In the genomic region with DNA sequence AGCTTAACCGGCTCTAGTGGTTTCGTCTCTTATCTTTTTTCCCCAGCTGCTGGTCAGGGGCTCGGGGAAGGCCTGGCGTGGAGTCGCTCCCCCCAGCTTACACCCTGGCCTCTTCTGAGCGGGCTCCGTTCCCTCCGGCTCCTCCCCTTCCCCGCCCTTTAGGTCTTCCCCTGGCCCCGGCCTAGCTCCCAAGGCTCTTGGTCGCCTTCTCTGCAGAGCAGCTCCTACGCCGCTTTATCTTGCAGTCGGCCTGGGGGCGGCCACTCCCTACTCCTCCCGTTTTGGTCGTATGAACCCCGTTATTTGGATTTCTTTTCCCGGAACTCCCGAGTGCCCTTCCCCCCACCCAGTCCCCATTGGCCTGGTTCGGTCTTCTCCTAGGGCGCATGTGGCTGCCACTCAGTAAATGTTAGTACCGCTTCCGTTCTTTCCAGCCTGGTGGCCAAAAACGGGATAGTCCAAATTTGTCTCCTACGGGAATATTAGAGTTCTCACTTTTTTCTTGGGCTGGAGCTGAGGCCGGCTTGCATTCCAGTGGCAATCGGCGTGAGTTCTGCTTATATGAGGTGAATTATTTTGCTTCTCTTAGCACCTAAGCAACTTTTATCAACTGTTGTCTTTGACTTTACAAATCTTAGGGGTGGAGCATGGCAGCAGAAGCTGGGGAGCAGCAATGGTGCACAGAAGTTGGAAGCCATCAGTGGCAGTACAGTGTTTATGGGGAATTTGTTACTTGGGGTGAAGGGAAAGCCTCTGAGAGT, we compare ENCODE assay signal across 1 cellular context.
A peak's percentile ranks its signal among the peaks of the same experiment; 100 is the strongest.
TF ChIP-seq lines count a peak whose summit lies in the region.

No MANE protein-coding gene starts in this region.

TF ChIP-seq in K562, 482 proteins besides CTCF, POLR2A, EP300 and RAD21 (continues in another document):
- TF ChIP-seq SIN3B (IDR thresholded peaks at IDR 0.05; ENCODE audit: low read depth) (peak; percentile 7; the same call in 1 of the 2 replicates), NR4A1 (CRISPR knock-in tag; IDR thresholded peaks at IDR 0.05) (no peak), NR4A1 (tag; IDR thresholded peaks at IDR 0.05) (no peak), HMG20A (CRISPR knock-in tag; conservative IDR thresholded peaks at IDR 0.05) (no peak), MYC (IDR thresholded peaks at IDR 0.05; ENCODE audit: low read depth, low read length) (peak; percentile 96), MYC (CRISPR knock-in tag; IDR thresholded peaks at IDR 0.05; ENCODE audit: borderline replicate concordance, low read depth) (no peak; the same call in 1 of the 2 replicates), ZNF717 (CRISPR knock-in tag; IDR thresholded peaks at IDR 0.05) (no peak), GMEB1 (CRISPR knock-in tag; IDR thresholded peaks at IDR 0.05) (no peak), ZNF785 (CRISPR knock-in tag; IDR thresholded peaks at IDR 0.05) (0 out of 2 replicates have a peak, but pooled peaks have one; percentile 19), PRPF4 (IDR thresholded peaks at IDR 0.05; ENCODE audit: insufficient read depth, low read depth, low read length, poor library complexity, severe bottlenecking) (no peak), SMAD4 (CRISPR knock-in tag; conservative IDR thresholded peaks at IDR 0.05) (peak; percentile 72; the same call in 1 of the 2 replicates), SREBF2 (CRISPR knock-in tag; IDR thresholded peaks at IDR 0.05) (no peak), THRB (CRISPR knock-in tag; conservative IDR thresholded peaks at IDR 0.05) (peak; percentile 54; the same call in 1 of the 2 replicates), ZNF280B (CRISPR knock-in tag; IDR thresholded peaks at IDR 0.05) (no peak), GTF2E2 (tag; IDR thresholded peaks at IDR 0.05) (peak; percentile 9; the same call in 1 of the 2 replicates), CEBPG (CRISPR knock-in tag; IDR thresholded peaks at IDR 0.05) (peak; percentile 28; the same call in 1 of the 2 replicates), CEBPG (tag; conservative IDR thresholded peaks at IDR 0.05 in 1 of 2, IDR thresholded peaks at IDR 0.05 in 1 of 2) (no peak), CSDE1 (IDR thresholded peaks at IDR 0.05) (no peak), KAT2B (IDR thresholded peaks at IDR 0.05; ENCODE audit: low read depth, low read length) (no peak), KAT7 (CRISPR knock-in tag; IDR thresholded peaks at IDR 0.05; ENCODE audit: borderline replicate concordance) (peak; percentile 95; the same call in 1 of the 2 replicates), ZNF696 (CRISPR knock-in tag; conservative IDR thresholded peaks at IDR 0.05) (no peak), E2F8 (IDR thresholded peaks at IDR 0.05; ENCODE audit: low read depth, partially characterized antibody) (peak; percentile 32), CGGBP1 (CRISPR knock-in tag; IDR thresholded peaks at IDR 0.05) (0 out of 2 replicates have a peak, but pooled peaks have one; percentile 54), MIER1 (IDR thresholded peaks at IDR 0.05; ENCODE audit: low read depth) (peak; percentile 71; the same call in 1 of the 2 replicates), NFYB (IDR thresholded peaks at IDR 0.05; ENCODE audit: extremely low read depth, insufficient read length) (peak; percentile 14)
- TF ChIP-seq, protein P1, sequence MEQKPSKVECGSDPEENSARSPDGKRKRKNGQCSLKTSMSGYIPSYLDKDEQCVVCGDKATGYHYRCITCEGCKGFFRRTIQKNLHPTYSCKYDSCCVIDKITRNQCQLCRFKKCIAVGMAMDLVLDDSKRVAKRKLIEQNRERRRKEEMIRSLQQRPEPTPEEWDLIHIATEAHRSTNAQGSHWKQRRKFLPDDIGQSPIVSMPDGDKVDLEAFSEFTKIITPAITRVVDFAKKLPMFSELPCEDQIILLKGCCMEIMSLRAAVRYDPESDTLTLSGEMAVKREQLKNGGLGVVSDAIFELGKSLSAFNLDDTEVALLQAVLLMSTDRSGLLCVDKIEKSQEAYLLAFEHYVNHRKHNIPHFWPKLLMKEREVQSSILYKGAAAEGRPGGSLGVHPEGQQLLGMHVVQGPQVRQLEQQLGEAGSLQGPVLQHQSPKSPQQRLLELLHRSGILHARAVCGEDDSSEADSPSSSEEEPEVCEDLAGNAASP (IDR thresholded peaks at IDR 0.05) = no peak
- TF ChIP-seq, protein P2, sequence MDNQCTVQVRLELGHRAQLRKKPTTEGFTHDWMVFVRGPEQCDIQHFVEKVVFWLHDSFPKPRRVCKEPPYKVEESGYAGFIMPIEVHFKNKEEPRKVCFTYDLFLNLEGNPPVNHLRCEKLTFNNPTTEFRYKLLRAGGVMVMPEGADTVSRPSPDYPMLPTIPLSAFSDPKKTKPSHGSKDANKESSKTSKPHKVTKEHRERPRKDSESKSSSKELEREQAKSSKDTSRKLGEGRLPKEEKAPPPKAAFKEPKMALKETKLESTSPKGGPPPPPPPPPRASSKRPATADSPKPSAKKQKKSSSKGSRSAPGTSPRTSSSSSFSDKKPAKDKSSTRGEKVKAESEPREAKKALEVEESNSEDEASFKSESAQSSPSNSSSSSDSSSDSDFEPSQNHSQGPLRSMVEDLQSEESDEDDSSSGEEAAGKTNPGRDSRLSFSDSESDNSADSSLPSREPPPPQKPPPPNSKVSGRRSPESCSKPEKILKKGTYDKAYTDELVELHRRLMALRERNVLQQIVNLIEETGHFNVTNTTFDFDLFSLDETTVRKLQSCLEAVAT (IDR thresholded peaks at IDR 0.05) = peak; percentile 59 to 72; a peak in 2 of 4 replicates
- TF ChIP-seq, protein P3, sequence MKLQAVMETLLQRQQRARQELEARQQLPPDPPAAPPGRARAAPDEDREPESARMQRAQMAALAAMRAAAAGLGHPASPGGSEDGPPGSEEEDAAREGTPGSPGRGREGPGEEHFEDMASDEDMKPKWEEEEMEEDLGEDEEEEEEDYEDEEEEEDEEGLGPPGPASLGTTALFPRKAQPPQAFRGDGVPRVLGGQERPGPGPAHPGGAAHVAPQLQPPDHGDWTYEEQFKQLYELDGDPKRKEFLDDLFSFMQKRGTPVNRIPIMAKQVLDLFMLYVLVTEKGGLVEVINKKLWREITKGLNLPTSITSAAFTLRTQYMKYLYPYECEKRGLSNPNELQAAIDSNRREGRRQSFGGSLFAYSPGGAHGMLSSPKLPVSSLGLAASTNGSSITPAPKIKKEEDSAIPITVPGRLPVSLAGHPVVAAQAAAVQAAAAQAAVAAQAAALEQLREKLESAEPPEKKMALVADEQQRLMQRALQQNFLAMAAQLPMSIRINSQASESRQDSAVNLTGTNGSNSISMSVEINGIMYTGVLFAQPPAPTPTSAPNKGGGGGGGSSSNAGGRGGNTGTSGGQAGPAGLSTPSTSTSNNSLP (IDR thresholded peaks at IDR 0.05; ENCODE audit: borderline replicate concordance, low read depth, low read length) = no peak
- TF ChIP-seq, protein P4, sequence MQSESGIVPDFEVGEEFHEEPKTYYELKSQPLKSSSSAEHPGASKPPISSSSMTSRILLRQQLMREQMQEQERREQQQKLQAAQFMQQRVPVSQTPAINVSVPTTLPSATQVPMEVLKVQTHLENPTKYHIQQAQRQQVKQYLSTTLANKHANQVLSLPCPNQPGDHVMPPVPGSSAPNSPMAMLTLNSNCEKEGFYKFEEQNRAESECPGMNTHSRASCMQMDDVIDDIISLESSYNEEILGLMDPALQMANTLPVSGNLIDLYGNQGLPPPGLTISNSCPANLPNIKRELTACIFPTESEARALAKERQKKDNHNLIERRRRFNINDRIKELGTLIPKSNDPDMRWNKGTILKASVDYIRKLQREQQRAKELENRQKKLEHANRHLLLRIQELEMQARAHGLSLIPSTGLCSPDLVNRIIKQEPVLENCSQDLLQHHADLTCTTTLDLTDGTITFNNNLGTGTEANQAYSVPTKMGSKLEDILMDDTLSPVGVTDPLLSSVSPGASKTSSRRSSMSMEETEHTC (IDR thresholded peaks at IDR 0.05) = no peak
- TF ChIP-seq, protein P5, sequence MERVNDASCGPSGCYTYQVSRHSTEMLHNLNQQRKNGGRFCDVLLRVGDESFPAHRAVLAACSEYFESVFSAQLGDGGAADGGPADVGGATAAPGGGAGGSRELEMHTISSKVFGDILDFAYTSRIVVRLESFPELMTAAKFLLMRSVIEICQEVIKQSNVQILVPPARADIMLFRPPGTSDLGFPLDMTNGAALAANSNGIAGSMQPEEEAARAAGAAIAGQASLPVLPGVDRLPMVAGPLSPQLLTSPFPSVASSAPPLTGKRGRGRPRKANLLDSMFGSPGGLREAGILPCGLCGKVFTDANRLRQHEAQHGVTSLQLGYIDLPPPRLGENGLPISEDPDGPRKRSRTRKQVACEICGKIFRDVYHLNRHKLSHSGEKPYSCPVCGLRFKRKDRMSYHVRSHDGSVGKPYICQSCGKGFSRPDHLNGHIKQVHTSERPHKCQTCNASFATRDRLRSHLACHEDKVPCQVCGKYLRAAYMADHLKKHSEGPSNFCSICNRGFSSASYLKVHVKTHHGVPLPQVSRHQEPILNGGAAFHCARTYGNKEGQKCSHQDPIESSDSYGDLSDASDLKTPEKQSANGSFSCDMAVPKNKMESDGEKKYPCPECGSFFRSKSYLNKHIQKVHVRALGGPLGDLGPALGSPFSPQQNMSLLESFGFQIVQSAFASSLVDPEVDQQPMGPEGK (CRISPR knock-in tag; IDR thresholded peaks at IDR 0.05; ENCODE audit: borderline replicate concordance) = peak; percentile 74; the same call in 1 of the 2 replicates
- TF ChIP-seq, protein P6, sequence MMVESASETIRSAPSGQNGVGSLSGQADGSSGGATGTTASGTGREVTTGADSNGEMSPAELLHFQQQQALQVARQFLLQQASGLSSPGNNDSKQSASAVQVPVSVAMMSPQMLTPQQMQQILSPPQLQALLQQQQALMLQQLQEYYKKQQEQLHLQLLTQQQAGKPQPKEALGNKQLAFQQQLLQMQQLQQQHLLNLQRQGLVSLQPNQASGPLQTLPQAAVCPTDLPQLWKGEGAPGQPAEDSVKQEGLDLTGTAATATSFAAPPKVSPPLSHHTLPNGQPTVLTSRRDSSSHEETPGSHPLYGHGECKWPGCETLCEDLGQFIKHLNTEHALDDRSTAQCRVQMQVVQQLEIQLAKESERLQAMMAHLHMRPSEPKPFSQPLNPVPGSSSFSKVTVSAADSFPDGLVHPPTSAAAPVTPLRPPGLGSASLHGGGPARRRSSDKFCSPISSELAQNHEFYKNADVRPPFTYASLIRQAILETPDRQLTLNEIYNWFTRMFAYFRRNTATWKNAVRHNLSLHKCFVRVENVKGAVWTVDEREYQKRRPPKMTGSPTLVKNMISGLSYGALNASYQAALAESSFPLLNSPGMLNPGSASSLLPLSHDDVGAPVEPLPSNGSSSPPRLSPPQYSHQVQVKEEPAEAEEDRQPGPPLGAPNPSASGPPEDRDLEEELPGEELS (CRISPR knock-in tag; IDR thresholded peaks at IDR 0.05; ENCODE audit: borderline replicate concordance) = peak; percentile 89; the same call in 1 of the 2 replicates
- TF ChIP-seq, protein P7, sequence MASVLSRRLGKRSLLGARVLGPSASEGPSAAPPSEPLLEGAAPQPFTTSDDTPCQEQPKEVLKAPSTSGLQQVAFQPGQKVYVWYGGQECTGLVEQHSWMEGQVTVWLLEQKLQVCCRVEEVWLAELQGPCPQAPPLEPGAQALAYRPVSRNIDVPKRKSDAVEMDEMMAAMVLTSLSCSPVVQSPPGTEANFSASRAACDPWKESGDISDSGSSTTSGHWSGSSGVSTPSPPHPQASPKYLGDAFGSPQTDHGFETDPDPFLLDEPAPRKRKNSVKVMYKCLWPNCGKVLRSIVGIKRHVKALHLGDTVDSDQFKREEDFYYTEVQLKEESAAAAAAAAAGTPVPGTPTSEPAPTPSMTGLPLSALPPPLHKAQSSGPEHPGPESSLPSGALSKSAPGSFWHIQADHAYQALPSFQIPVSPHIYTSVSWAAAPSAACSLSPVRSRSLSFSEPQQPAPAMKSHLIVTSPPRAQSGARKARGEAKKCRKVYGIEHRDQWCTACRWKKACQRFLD (CRISPR knock-in tag; IDR thresholded peaks at IDR 0.05) = peak; percentile 96
